8 cellular contexts compared by ENCODE assay signal in genomic region chr3:3177861-3178497, GRCh38. TPM values are rescaled to one million over a fixed set of nuclear protein-coding genes. Genes with fewer than 3 reads are reported as not detected.
DNase-seq lines count a peak whose midpoint lies in the region; ATAC-seq and TF ChIP-seq lines count a peak whose summit lies in the region.

No MANE protein-coding gene starts in this region.

- H3K4ac ChIP-seq in neuronal stem cell (ENCODE audit: low read length): no peak overlapping the region

- H3K9me2 ChIP-seq in GM23338 (ENCODE audit: insufficient read depth): no peaks in the 10 kb centered on the region

- peaks cover 42% of the 10 kb centered on the region for H3K79me2 ChIP-seq in GM23338 (replicated peaks; ENCODE audit: insufficient read depth)

- WGBS in neuronal stem cell (ENCODE audit: extremely low coverage in 2 of 2, insufficient read length in 2 of 2, insufficient replicate concordance in 1 of 2), 2 donors: 50% methylated on average over 2 of the region's 10 CpGs; no CpG with 5 or more reads in 1 of the 2 donors

- H2BK15ac ChIP-seq in neuronal stem cell (ENCODE audit: low read length): no peak overlapping the region

- in situ Hi-C loops in gastrocnemius medialis (cut with MboI; ENCODE audit: low sequenced_read_pairs in 4 of 4): no loop called here

- peaks cover 2% of the 10 kb centered on the region for H3K27me3 Mint-ChIP-seq in GM23338 (ENCODE audit: insufficient read depth, low read depth, poor library complexity)

- intact Hi-C loops in gastrocnemius medialis (cut with DNase I; ENCODE audit: low total_unique reads): loop anchor here (2.0 kb wide), 1 partner anchor 51 kb away; the partner anchor contains the start of gene TRNT1

- H3K9me3 ChIP-seq in SK-N-MC (ENCODE audit: low read depth, low read length): no peaks in the 10 kb centered on the region
- H3K9me3 ChIP-seq in gastrocnemius medialis: no peaks in the 10 kb centered on the region
- H3K9me3 ChIP-seq in neuronal stem cell (replicated peaks in 1 of 2; ENCODE audit: control insufficient read depth in 2 of 2, insufficient read depth in 1 of 2, low read depth in 1 of 2, low read length in 2 of 2): no peaks in the 10 kb centered on the region

- TF ChIP-seq CTCF in GM23338 (conservative IDR thresholded peaks at IDR 0.05; ENCODE audit: low read depth in 2 of 2) (no peak), gastrocnemius medialis (IDR thresholded peaks at IDR 0.05 in 4 of 5, conservative IDR thresholded peaks at IDR 0.05 in 1 of 5) (no peak)

- H3K4me3 Mint-ChIP-seq in GM23338: peak overlapping the region; percentile 96

- H3K9ac ChIP-seq in SK-N-MC (ENCODE audit: insufficient read length) (no peak overlapping the region), neuronal stem cell (ENCODE audit: low read depth, low read length, poor library complexity) (no peak overlapping the region)

- H3K4me3 ChIP-seq in GM23338: peak overlapping the region; percentile 81
- H3K4me3 ChIP-seq in SK-N-MC: peak overlapping the region; percentile 88
- H3K4me3 ChIP-seq in gastrocnemius medialis: peak overlapping the region; percentile 97 to 99 (median 98)
- H3K4me3 ChIP-seq in neuronal stem cell (ENCODE audit: low read length in 2 of 2): peak overlapping the region in 1 of 2 donors; percentile 91

- H3K36me3 ChIP-seq in GM23338 (ENCODE audit: insufficient read depth): peaks cover 11% of the 10 kb centered on the region
- peaks cover 4% of the 10 kb centered on the region; the same call in 1 of the 2 replicates for H3K36me3 ChIP-seq in SK-N-MC (ENCODE audit: insufficient read depth, low read length)
- peaks cover 0 to 16% of the 10 kb centered on the region in 2 donors for H3K36me3 ChIP-seq in gastrocnemius medialis
- H3K36me3 ChIP-seq in neuronal stem cell (replicated peaks in 1 of 2; ENCODE audit: control insufficient read depth in 2 of 2, insufficient read depth in 2 of 2, low read length in 2 of 2): peaks cover 5 to 27% of the 10 kb centered on the region in 2 donors

- H3K4me2 ChIP-seq in GM23338: peak overlapping the region; percentile 86
- no peak overlapping the region for H3K4me2 ChIP-seq in neuronal stem cell (ENCODE audit: insufficient read depth, low read length, poor library complexity, severe bottlenecking)

- H2AFZ ChIP-seq in GM23338 (no peak overlapping the region), neuronal stem cell (ENCODE audit: low read length) (no peak overlapping the region)

- H2BK120ac ChIP-seq in neuronal stem cell (ENCODE audit: low read depth, low read length): no peak overlapping the region

- H3K27me3 ChIP-seq in GM23338 (ENCODE audit: insufficient read depth) (no peaks in the 10 kb centered on the region), gastrocnemius medialis (no peaks in the 10 kb centered on the region), neuronal stem cell (ENCODE audit: control insufficient read depth in 3 of 3, insufficient read depth in 3 of 3, low read depth in 1 of 3, low read length in 3 of 3) (peaks cover 0 to 7% (median 0%) of the 10 kb centered on the region in 3 experiments)

- no peaks in the 10 kb centered on the region for H3F3A ChIP-seq in GM23338 (replicated peaks; ENCODE audit: low read depth)

- H2BK5ac ChIP-seq in neuronal stem cell (ENCODE audit: low read length): no peak overlapping the region

- H3K27ac Mint-ChIP-seq in GM23338: no peak overlapping the region

- no peak for ATAC-seq in GM23338
- ATAC-seq in gastrocnemius medialis: peak in 1 of 2 donors; percentile 38
- ATAC-seq in HG02840 (IDR thresholded peaks at IDR 0.05; ENCODE audit: low FRiP score, unreplicated experiment): no peak

- H3K36me3 Mint-ChIP-seq in GM23338 (ENCODE audit: low read depth): peaks cover 17% of the 10 kb centered on the region

- no peak overlapping the region for H4K8ac ChIP-seq in neuronal stem cell (ENCODE audit: low read depth, low read length)

- no peak overlapping the region for H4K91ac ChIP-seq in neuronal stem cell (ENCODE audit: low read depth, low read length, poor library complexity)

- no peak overlapping the region for H2BK12ac ChIP-seq in neuronal stem cell (ENCODE audit: low read length)

- H3K4me1 ChIP-seq in GM23338 (ENCODE audit: insufficient read depth) (peaks cover 7% of the 10 kb centered on the region; the same call in 1 of the 2 replicates), gastrocnemius medialis (peaks cover 28 to 41% of the 10 kb centered on the region in 2 donors), neuronal stem cell (ENCODE audit: control insufficient read depth in 2 of 2, insufficient read depth in 1 of 2, low read depth in 1 of 2, low read length in 2 of 2) (peaks cover 4 to 9% of the 10 kb centered on the region in 2 donors)

- no peak overlapping the region for H3K18ac ChIP-seq in neuronal stem cell (ENCODE audit: low read length)

- peaks cover 4% of the 10 kb centered on the region for H3K79me1 ChIP-seq in neuronal stem cell (ENCODE audit: low read depth, low read length)

- peaks cover 5% of the 10 kb centered on the region for H3K9me3 Mint-ChIP-seq in GM23338

- no peak overlapping the region for H3K14ac ChIP-seq in neuronal stem cell (ENCODE audit: low read length)

- H3K27ac ChIP-seq in GM23338 (ENCODE audit: low read depth) (no peak overlapping the region), SK-N-MC (no peak overlapping the region), gastrocnemius medialis (peak overlapping the region in 3 of 4 donors; percentile 88 to 96 (median 94)), neuronal stem cell (replicated peaks; ENCODE audit: low read length) (no peak overlapping the region)

- TF ChIP-seq POLR2A in erythroblast (IDR thresholded peaks at IDR 0.05; ENCODE audit: low read length) (no peak), gastrocnemius medialis (IDR thresholded peaks at IDR 0.05) (no peak)

- H4K20me1 ChIP-seq in GM23338 (replicated peaks; ENCODE audit: insufficient read depth): peaks cover 7% of the 10 kb centered on the region

- peaks cover 9% of the 10 kb centered on the region for H3K4me1 Mint-ChIP-seq in GM23338

- no peak for DNase-seq in GM23338 (ENCODE audit: low spot score)
- no peak for DNase-seq in SK-N-MC (ENCODE audit: low read depth, low spot score)
- DNase-seq in erythroblast (lab: John Stamatoyannopoulos, UW): peak; percentile 21 to 27
- no peak for DNase-seq in gastrocnemius medialis
- DNase-seq in neuronal stem cell (ENCODE audit: low spot score): no peak
- DNase-seq in hippocampal formation (lab: John Stamatoyannopoulos, UW): no peak
- DNase-seq in DMS79 (lab: John Stamatoyannopoulos, UW): no peak

- H3K23ac ChIP-seq in neuronal stem cell (ENCODE audit: low read depth, low read length, poor library complexity): no peak overlapping the region

- H2AK5ac ChIP-seq in neuronal stem cell (ENCODE audit: low read depth, low read length): no peak overlapping the region

TF ChIP-seq in GM23338, 12 proteins besides CTCF, POLR2A, EP300 and RAD21 (continues in another document):
- TF ChIP-seq POLR2AphosphoS5 (IDR thresholded peaks at IDR 0.05; ENCODE audit: low read depth) (no peak), EZH2phosphoT487 (IDR thresholded peaks at IDR 0.05; ENCODE audit: unreplicated experiment) (no peak), JUNB (IDR thresholded peaks at IDR 0.05; ENCODE audit: unreplicated experiment) (no peak), CREB1 (CRISPR knock-in tag; IDR thresholded peaks at IDR 0.05; ENCODE audit: low read depth) (no peak), ETS1 (IDR thresholded peaks at IDR 0.05) (no peak), ZNF114 (CRISPR knock-in tag; IDR thresholded peaks at IDR 0.05) (no peak), STAT1 (IDR thresholded peaks at IDR 0.05; ENCODE audit: unreplicated experiment) (no peak), NANOG (IDR thresholded peaks at IDR 0.05; ENCODE audit: borderline replicate concordance) (no peak), EZH2 (IDR thresholded peaks at IDR 0.05; ENCODE audit: low read depth, unreplicated experiment) (no peak)

RNA-seq across cellular contexts. Expression of gene CRBN, which starts 1.5 kb away (rescaled TPM):
- 32.6 and 33.6 TPM in 2 replicates for total RNA-seq in GM23338 (2014; rRNA removed; shearing (Covaris generic))
- polyA plus RNA-seq in GM23338 (2016; fragmentation: Nextera tagmentation; extraction: Ambion mirVana): 29.9 and 41.7 TPM in 2 replicates
- 100 to 1,000 TPM in 1 of 4 donors, 10 to 100 TPM in 3; 49.2 to 101 (median 84.9) TPM for total RNA-seq in gastrocnemius medialis
- polyA plus RNA-seq in neuronal stem cell (2013, experiment 1 of 2): 36.4 TPM
- polyA plus RNA-seq in neuronal stem cell (2013, experiment 2 of 2): 37.0 TPM

RNA-seq across cellular contexts. Expression of gene TRNT1, which starts 51.2 kb away (rescaled TPM):
- 33.9 and 42.8 TPM in 2 replicates for total RNA-seq in GM23338 (2014; rRNA removed; shearing (Covaris generic))
- 25.2 and 36.4 TPM in 2 replicates for polyA plus RNA-seq in GM23338 (2016; fragmentation: Nextera tagmentation; extraction: Ambion mirVana)
- total RNA-seq in gastrocnemius medialis: 1 to 10 TPM; 2.7 to 9.6 (median 7.3) TPM
- 13.8 TPM for polyA plus RNA-seq in neuronal stem cell (2013, experiment 1 of 2)
- polyA plus RNA-seq in neuronal stem cell (2013, experiment 2 of 2): 14.6 TPM

Comparison
In these comparisons a context has a peak if more than half of its experiments do, and no peak if none do; other contexts are left out.
1. DNase-seq: peak in erythroblast (2 of 2); none in GM23338 (single experiment), SK-N-MC (single experiment), gastrocnemius medialis (0 of 2), neuronal stem cell (single experiment), hippocampal formation (0 of 2) and DMS79 (single experiment).
2. H3K27ac ChIP-seq: peak in gastrocnemius medialis (3 of 4); none in GM23338 (single experiment), SK-N-MC (single experiment) and neuronal stem cell (single experiment).